20 cellular contexts compared by ENCODE assay signal in genomic region chr15:53367740-53368139, GRCh38.
DNase-seq lines count a peak whose midpoint lies in the region; ATAC-seq, FAIRE-seq and TF ChIP-seq lines count a peak whose summit lies in the region.
"Had no signal": no experiment of that assay in that cellular context is flagged by ENCODE, and none has a peak within 500 bp of the region (broad histone marks: within the 10 kb centered on the region; RNA-seq: fewer than 3 reads in every experiment).

No MANE protein-coding gene starts in this region.

- H3K4me3 ChIP-seq in small intestine (ENCODE audit: low read depth in 1 of 2, low read length in 2 of 2), result no peak overlapping the region
- H3K4me3 ChIP-seq: BLaER1, GM12878, GM23338 had no signal

- no peaks in the 10 kb centered on the region for H3K4me1 ChIP-seq in small intestine (ENCODE audit: control insufficient read depth in 2 of 2, insufficient read depth in 1 of 2, low read depth in 1 of 2, low read length in 1 of 2)
- H3K4me1 ChIP-seq: BLaER1, Caco-2 had no signal

- H3K27me3 ChIP-seq in small intestine (ENCODE audit: control insufficient read depth in 2 of 2, insufficient read depth in 2 of 2, low read length in 2 of 2), result no peaks in the 10 kb centered on the region
- H3K27me3 ChIP-seq: BLaER1 had no signal

- peaks cover 27% of the 10 kb centered on the region for H3K9me3 Mint-ChIP-seq in WTC11
- H3K9me3 Mint-ChIP-seq in natural killer cell, result peaks cover 11 to 13% of the 10 kb centered on the region in 2 donors

- no peaks in the 10 kb centered on the region for H3K36me3 ChIP-seq in small intestine (ENCODE audit: control insufficient read depth in 2 of 2, insufficient read depth in 2 of 2, low read length in 2 of 2)
- H3K36me3 ChIP-seq: BLaER1 had no signal

- TF ChIP-seq POLR2A in GM18505 (IDR thresholded peaks at IDR 0.05; ENCODE audit: borderline replicate concordance, extremely low read depth, insufficient read depth, insufficient read length), result no peak

- DNase-seq in WTC11 (ENCODE audit: low spot score) (no peak), frontal cortex (ENCODE audit: low spot score in 2 of 2) (no peak), small intestine (no peak), natural killer cell (no peak)
- DNase-seq: Caco-2; CD4-positive, CD25-positive, alpha-beta regulatory T cell; CD8-positive, alpha-beta T cell; DMS153; DND-41; GDM1; H9 had no signal

- no peak for ATAC-seq in WTC11
- ATAC-seq in natural killer cell, result no peak
- ATAC-seq in GM18505 (IDR thresholded peaks at IDR 0.05; ENCODE audit: unreplicated experiment), result no peak
- no peak for ATAC-seq in GM21423 (IDR thresholded peaks at IDR 0.05; ENCODE audit: unreplicated experiment)
- ATAC-seq: CD8-positive, alpha-beta T cell; GM12878; GM23338; HCT116 had no signal

- H3K27me3 Mint-ChIP-seq in WTC11 (ENCODE audit: low read depth) (no peaks in the 10 kb centered on the region), natural killer cell (ENCODE audit: low read depth in 2 of 2) (no peaks in the 10 kb centered on the region)
- H3K27me3 Mint-ChIP-seq: B cell had no signal

- intact Hi-C loops in natural killer cell (cut with micrococcal nuclease), result no loop called here

- peak; percentile 90 for FAIRE-seq in frontal cortex (lab: Jason Lieb, UNC)
- FAIRE-seq in small intestine (lab: Jason Lieb, UNC), result peak; percentile 70
- FAIRE-seq: GM12878, GM19239 had no signal

- no peaks in the 10 kb centered on the region for H3K4me1 Mint-ChIP-seq in WTC11
- no peaks in the 10 kb centered on the region for H3K4me1 Mint-ChIP-seq in natural killer cell
- H3K4me1 Mint-ChIP-seq: B cell; CD4-positive, CD25-positive, alpha-beta regulatory T cell; GM23338; H9 had no signal

- no peak overlapping the region for H3K27ac ChIP-seq in small intestine (ENCODE audit: low read depth in 1 of 2, low read length in 1 of 2)
- H3K27ac ChIP-seq: BLaER1, C4-2B had no signal

- H3K9me3 ChIP-seq in small intestine (ENCODE audit: control insufficient read depth, low read depth), result no peaks in the 10 kb centered on the region
- H3K9me3 ChIP-seq: BLaER1, Caco-2 had no signal

- H3K27ac Mint-ChIP-seq in WTC11 (no peak overlapping the region), natural killer cell (no peak overlapping the region)
- H3K27ac Mint-ChIP-seq: B cell; CD4-positive, CD25-positive, alpha-beta regulatory T cell; CD8-positive, alpha-beta T cell; GM23338; H9 had no signal

- POLR2A ChIA-PET in WTC11 (lab: Charles Lee), result no interaction called here

- H3K4me3 Mint-ChIP-seq in WTC11 (no peak overlapping the region), natural killer cell (no peak overlapping the region)
- H3K4me3 Mint-ChIP-seq: B cell; CD4-positive, CD25-positive, alpha-beta regulatory T cell; CD8-positive, alpha-beta T cell; GM23338; H9 had no signal

- CTCF ChIA-PET in WTC11 (lab: Charles Lee), result no interaction called here

- 92 to 95% (median 93%) methylated on average over 1 of the region's 1 CpG for WGBS in small intestine, 3 donors

- no peak for TF ChIP-seq CTCF in WTC11 (IDR thresholded peaks at IDR 0.05)
- TF ChIP-seq CTCF in natural killer cell (IDR thresholded peaks at IDR 0.05), result no peak

- H3K36me3 Mint-ChIP-seq in WTC11, result peaks cover 7% of the 10 kb centered on the region; the same call in 1 of the 2 replicates
- H3K36me3 Mint-ChIP-seq in natural killer cell, result no peaks in the 10 kb centered on the region
- H3K36me3 Mint-ChIP-seq: CD4-positive, CD25-positive, alpha-beta regulatory T cell; CD8-positive, alpha-beta T cell had no signal

TF ChIP-seq in WTC11, 78 proteins besides CTCF, POLR2A, EP300 and RAD21:
- TF ChIP-seq ZNF281 (CRISPR knock-in tag; IDR thresholded peaks at IDR 0.05) (no peak), AR (CRISPR knock-in tag; IDR thresholded peaks at IDR 0.05) (no peak), ATF1 (CRISPR knock-in tag; IDR thresholded peaks at IDR 0.05) (no peak), PRRX2 (CRISPR knock-in tag; IDR thresholded peaks at IDR 0.05) (no peak), HMGA2 (CRISPR knock-in tag; IDR thresholded peaks at IDR 0.05) (peak; percentile 95)
TF ChIP-seq in WTC11: peak in this region for 1.
